ENCODE assay signal across 19 cellular contexts in the genomic region with DNA sequence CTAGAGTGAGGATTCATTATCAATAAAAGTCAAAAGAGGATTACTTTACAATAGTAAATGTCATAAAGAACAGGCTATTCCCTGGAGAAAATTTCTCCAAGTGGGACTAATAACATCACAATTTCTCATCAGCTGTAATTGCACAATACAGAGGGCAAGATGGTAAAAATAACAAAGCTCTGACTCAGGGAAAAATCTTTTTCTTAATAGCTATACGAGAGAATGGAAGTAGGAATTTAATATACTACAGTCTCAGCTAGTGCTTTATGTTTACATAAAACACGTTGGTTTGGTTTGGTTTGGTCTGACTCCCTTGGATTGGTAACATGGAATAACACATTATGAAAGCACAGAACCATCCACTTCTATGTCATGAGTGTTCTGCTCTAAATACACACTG.
DNase-seq lines count a peak whose midpoint lies in the region; TF ChIP-seq lines count a peak whose summit lies in the region.
"Had no signal": no experiment of that assay in that cellular context is flagged by ENCODE, and none has a peak within 500 bp of the region (broad histone marks: within the 10 kb centered on the region; RNA-seq: fewer than 3 reads in every experiment).

No MANE protein-coding gene starts in this region.

- CTCF ChIA-PET in CD8-positive, alpha-beta memory T cell (lab: Charles Lee) = no interaction called here

- H3K27ac ChIP-seq in SK-N-MC (0 out of 2 replicates have a peak overlapping the region, but pooled peaks have one; percentile 1), smooth muscle cell (ENCODE audit: low read depth) (peak overlapping the region; percentile 21)
- no peak overlapping the region for H3K27ac ChIP-seq in CD8-positive, alpha-beta memory T cell (ENCODE audit: low read depth, low read length)
- H3K27ac ChIP-seq: neutrophil, sigmoid colon, thoracic aorta had no signal

- H3K4me1 Mint-ChIP-seq in CD8-positive, alpha-beta memory T cell = no peaks in the 10 kb centered on the region

- H3K9me3 ChIP-seq in SK-N-MC (ENCODE audit: low read depth, low read length) (no peaks in the 10 kb centered on the region), smooth muscle cell (replicated peaks; ENCODE audit: low read depth) (no peaks in the 10 kb centered on the region)
- no peaks in the 10 kb centered on the region for H3K9me3 ChIP-seq in CD8-positive, alpha-beta memory T cell (ENCODE audit: low read length)
- H3K9me3 ChIP-seq: neutrophil, sigmoid colon, thoracic aorta had no signal

- POLR2A ChIA-PET in CD8-positive, alpha-beta memory T cell (lab: Charles Lee) = no interaction called here

- 16% methylated on average over 2 of the region's 2 CpGs for WGBS in smooth muscle cell (ENCODE audit: low lambda C conversion rate)

- H3F3A ChIP-seq in smooth muscle cell (ENCODE audit: low read depth) = no peaks in the 10 kb centered on the region

- H2AFZ ChIP-seq in smooth muscle cell (ENCODE audit: low read depth) = no peak overlapping the region

- no peak overlapping the region for H3K4me3 ChIP-seq in SK-N-MC
- H3K4me3 ChIP-seq in fibroblast of pulmonary artery (replicated peaks; ENCODE audit: low read depth, low read length) = no peak overlapping the region
- no peak overlapping the region for H3K4me3 ChIP-seq in smooth muscle cell
- H3K4me3 ChIP-seq in CD8-positive, alpha-beta memory T cell (ENCODE audit: low read length) = no peak overlapping the region
- H3K4me3 ChIP-seq: sigmoid colon, thoracic aorta had no signal

- H3K27ac Mint-ChIP-seq in CD8-positive, alpha-beta memory T cell = no peak overlapping the region
- H3K27ac Mint-ChIP-seq: CD8-positive, alpha-beta T cell; T-helper 1 cell treated with Interleukin-12 subunit alpha and Interleukin-12 subunit beta and Interleukin-4 antibody, amounts not matched to agents 30 μg/mL and 1 μg/mL, for 36 hours had no signal

- H3K9ac ChIP-seq in SK-N-MC (ENCODE audit: insufficient read length) = no peak overlapping the region
- no peak overlapping the region for H3K9ac ChIP-seq in smooth muscle cell (ENCODE audit: low read depth)

- peak overlapping the region; percentile 34 for H3K4me2 ChIP-seq in smooth muscle cell

- TF ChIP-seq CTCF in fibroblast of pulmonary artery (IDR thresholded peaks at IDR 0.05; ENCODE audit: low read length, missing control alignments) = no peak
- no peak for TF ChIP-seq CTCF in smooth muscle cell (IDR thresholded peaks at IDR 0.05; ENCODE audit: borderline replicate concordance, insufficient read depth, poor library complexity, severe bottlenecking)

- no peaks in the 10 kb centered on the region for H3K36me3 ChIP-seq in SK-N-MC (ENCODE audit: insufficient read depth, low read length)
- no peaks in the 10 kb centered on the region for H3K36me3 ChIP-seq in smooth muscle cell (ENCODE audit: low read depth)
- no peaks in the 10 kb centered on the region for H3K36me3 ChIP-seq in CD8-positive, alpha-beta memory T cell (ENCODE audit: insufficient read depth, low read length)
- H3K36me3 ChIP-seq: neutrophil, sigmoid colon, thoracic aorta had no signal

- no peak overlapping the region for H3K4me3 Mint-ChIP-seq in CD8-positive, alpha-beta memory T cell
- H3K4me3 Mint-ChIP-seq: CD8-positive, alpha-beta T cell; T-helper 1 cell treated with Interleukin-12 subunit alpha and Interleukin-12 subunit beta and Interleukin-4 antibody, amounts not matched to agents 30 μg/mL and 1 μg/mL, for 36 hours had no signal

- H3K27me3 ChIP-seq in smooth muscle cell (ENCODE audit: low read depth) = no peaks in the 10 kb centered on the region
- no peaks in the 10 kb centered on the region for H3K27me3 ChIP-seq in CD8-positive, alpha-beta memory T cell (ENCODE audit: insufficient read depth, low read length, poor library complexity, severe bottlenecking)
- H3K27me3 ChIP-seq: neutrophil, sigmoid colon had no signal

- no peaks in the 10 kb centered on the region for H3K27me3 Mint-ChIP-seq in CD8-positive, alpha-beta memory T cell

- no peaks in the 10 kb centered on the region for H3K4me1 ChIP-seq in smooth muscle cell (ENCODE audit: low read depth)
- no peaks in the 10 kb centered on the region for H3K4me1 ChIP-seq in CD8-positive, alpha-beta memory T cell (ENCODE audit: insufficient read depth, low read length)
- H3K4me1 ChIP-seq: sigmoid colon had no signal

- DNase-seq in GM04504 (ENCODE audit: low read depth) (peak; percentile 58), SK-N-MC (ENCODE audit: low read depth, low spot score) (no peak), fibroblast of pulmonary artery (ENCODE audit: low read depth) (peak; percentile 33), smooth muscle cell (lab: John Stamatoyannopoulos, UW; ENCODE audit: unreplicated experiment) (no peak), NCI-H82 (lab: John Stamatoyannopoulos, UW) (no peak), MV-4-11 (lab: John Stamatoyannopoulos, UW) (no peak)
- DNase-seq in CD8-positive, alpha-beta memory T cell = no peak
- DNase-seq: activated CD4-positive, CD25-positive, alpha-beta regulatory T cell treated with anti-CD3 and anti-CD28 coated beads, Interleukin-2, amount 50 U/mL, for 72 hours; activated gamma-delta T cell treated with Interleukin-2 at 50 U/mL for 16 hours; CD8-positive, alpha-beta T cell; effector CD4-positive, alpha-beta T cell; islet precursor cell; NCI-H2107; NK-92 treated with Interleukin-12 subunit alpha and Interleukin-12 subunit beta, amount 100 ng/mL, for 24 hours; sigmoid colon; stimulated activated CD4-positive, alpha-beta T cell treated with anti-CD3 and anti-CD28 coated beads, Interleukin-4, amount 100 ng/mL, for 1 hour had no signal

- H3K36me3 Mint-ChIP-seq in CD8-positive, alpha-beta memory T cell = no peaks in the 10 kb centered on the region
- H3K36me3 Mint-ChIP-seq: CD8-positive, alpha-beta T cell had no signal

- H3K79me2 ChIP-seq in smooth muscle cell (ENCODE audit: low read depth) = no peaks in the 10 kb centered on the region

- H3K9me3 Mint-ChIP-seq in CD8-positive, alpha-beta memory T cell = peaks cover 0 to 4% (median 2%) of the 10 kb centered on the region in 5 donors
- H3K9me3 Mint-ChIP-seq: T-helper 1 cell treated with Interleukin-12 subunit alpha and Interleukin-12 subunit beta and Interleukin-4 antibody, amounts not matched to agents 30 μg/mL and 1 μg/mL, for 36 hours had no signal

- H4K20me1 ChIP-seq in smooth muscle cell (ENCODE audit: low read depth) = no peaks in the 10 kb centered on the region

Comparison
In these comparisons a context has a peak if more than half of its experiments do, and no peak if none do; other contexts are left out.
1. DNase-seq: peak in GM04504 (single experiment) and fibroblast of pulmonary artery (single experiment); none in SK-N-MC (single experiment), smooth muscle cell (single experiment), NCI-H82 (single experiment), MV-4-11 (single experiment) and CD8-positive, alpha-beta memory T cell (0 of 5).